16 cellular contexts compared by ENCODE assay signal in genomic region chrX:68411729-68412128, GRCh38. TPM values are rescaled to one million over a fixed set of nuclear protein-coding genes. Genes with fewer than 3 reads are reported as not detected.
DNase-seq lines count a peak whose midpoint lies in the region; ATAC-seq and TF ChIP-seq lines count a peak whose summit lies in the region.
"Had no signal": no experiment of that assay in that cellular context is flagged by ENCODE, and none has a peak within 500 bp of the region (broad histone marks: within the 10 kb centered on the region; RNA-seq: fewer than 3 reads in every experiment).

No MANE protein-coding gene starts in this region.

- WGBS in prostate gland: 51% methylated on average over 3 of the region's 3 CpGs
- WGBS in ovary, 3 donors: 60 to 65% (median 64%) methylated on average over 3 of the region's 3 CpGs

- peak; percentile 81 for DNase-seq in ELF-1 (ENCODE audit: low read depth, low spot score)
- peak; percentile 27 for DNase-seq in left kidney (ENCODE audit: low read depth, low spot score)
- DNase-seq in prostate gland (ENCODE audit: low spot score): peak; percentile 10
- DNase-seq in ovary: no peak
- DNase-seq in Calu3: no peak
- DNase-seq: BE2C; CD4-positive, alpha-beta memory T cell; DMS153; DMS79 treated with DMSO at 0.1 percent for 48 hours; EL; GDM1; HCEC 1CT; IMR-90 had no signal

- H3K36me3 Mint-ChIP-seq in Calu3 (ENCODE audit: insufficient read depth, unreplicated experiment): no peaks in the 10 kb centered on the region
- H3K36me3 Mint-ChIP-seq: CD4-positive, alpha-beta memory T cell had no signal

- no peaks in the 10 kb centered on the region for H3K27me3 Mint-ChIP-seq in Calu3 (ENCODE audit: unreplicated experiment)
- H3K27me3 Mint-ChIP-seq: CD4-positive, alpha-beta memory T cell had no signal

- H3K4me1 Mint-ChIP-seq in Calu3 (ENCODE audit: low read depth, unreplicated experiment): no peaks in the 10 kb centered on the region
- H3K4me1 Mint-ChIP-seq: CD4-positive, alpha-beta memory T cell had no signal

- no TSS peak for BruUV-seq in Calu3 (replicated peaks; lab: Mats Ljungman, UMichigan)

- H3K9me3 ChIP-seq in prostate gland (no peaks in the 10 kb centered on the region), ovary (no peaks in the 10 kb centered on the region)
- H3K9me3 ChIP-seq: BE2C had no signal

- H3K27ac ChIP-seq in VCaP: peak overlapping the region; percentile 59
- no peak overlapping the region for H3K27ac ChIP-seq in prostate gland
- no peak overlapping the region for H3K27ac ChIP-seq in ovary
- H3K27ac ChIP-seq: C4-2B had no signal

- H3K4me3 ChIP-seq in prostate gland: no peak overlapping the region
- H3K4me3 ChIP-seq in ovary: no peak overlapping the region

- H3K4me1 ChIP-seq in prostate gland (replicated peaks): no peaks in the 10 kb centered on the region
- H3K4me1 ChIP-seq in ovary (ENCODE audit: insufficient read depth): no peaks in the 10 kb centered on the region
- H3K4me1 ChIP-seq: BE2C had no signal

- ATAC-seq in GM21619 (IDR thresholded peaks at IDR 0.05; ENCODE audit: unreplicated experiment): no peak

- no peaks in the 10 kb centered on the region for H3K27me3 ChIP-seq in prostate gland (replicated peaks; ENCODE audit: insufficient read depth)
- no peaks in the 10 kb centered on the region for H3K27me3 ChIP-seq in ovary
- H3K27me3 ChIP-seq: BE2C had no signal

- no peak for TF ChIP-seq POLR2A in prostate gland (IDR thresholded peaks at IDR 0.05)
- TF ChIP-seq POLR2A in ovary (IDR thresholded peaks at IDR 0.05): no peak

- no peak overlapping the region for H3K4me3 Mint-ChIP-seq in Calu3 (ENCODE audit: low read depth, unreplicated experiment)
- H3K4me3 Mint-ChIP-seq: CD4-positive, alpha-beta memory T cell had no signal

- CTCF ChIA-PET in Calu3 (lab: Charles Lee): no interaction called here

- H3K9me3 Mint-ChIP-seq in Calu3 (ENCODE audit: low read depth, unreplicated experiment): no peaks in the 10 kb centered on the region
- H3K9me3 Mint-ChIP-seq: CD4-positive, alpha-beta memory T cell had no signal

- no peak overlapping the region for H3K27ac Mint-ChIP-seq in Calu3 (ENCODE audit: unreplicated experiment)
- H3K27ac Mint-ChIP-seq: CD4-positive, alpha-beta memory T cell had no signal

- TF ChIP-seq EP300 in ovary (IDR thresholded peaks at IDR 0.05): no peak

- intact Hi-C loops in prostate gland (cut with DNase I): no loop called here
- intact Hi-C loops in ovary (cut with DNase I): no loop called here
- intact Hi-C loops in Calu3 (cut with micrococcal nuclease; ENCODE audit: unreplicated experiment): no loop called here

- H3K36me3 ChIP-seq in prostate gland: no peaks in the 10 kb centered on the region
- no peaks in the 10 kb centered on the region for H3K36me3 ChIP-seq in ovary
- H3K36me3 ChIP-seq: BE2C had no signal

- TF ChIP-seq CTCF in VCaP (conservative IDR thresholded peaks at IDR 0.05) (no peak), prostate gland (IDR thresholded peaks at IDR 0.05) (no peak), ovary (IDR thresholded peaks at IDR 0.05) (no peak), Calu3 (IDR thresholded peaks at IDR 0.05; ENCODE audit: unreplicated experiment) (no peak)

RNA-seq across cellular contexts. Expression of gene OPHN1, which starts 21.6 kb away (rescaled TPM):
- total RNA-seq in prostate gland: 10 to 100 TPM; 18.7 to 26.2 TPM
- 1 to 10 TPM; 3.6 to 9.2 (median 6.9) TPM for total RNA-seq in ovary
- 1 to 10 TPM; 2.3 to 7.1 TPM for polyA plus RNA-seq in ovary
- 10.8 and 13.1 TPM in 2 replicates for total RNA-seq in Calu3 (2022)

Comparison
In these comparisons a context has a peak if more than half of its experiments do, and no peak if none do; other contexts are left out.
1. DNase-seq: peak in ELF-1 (single experiment), left kidney (single experiment) and prostate gland (single experiment); none in ovary (0 of 5) and Calu3 (single experiment).